23 cellular contexts compared by ENCODE assay signal in genomic region chr4:142838781-142839180, GRCh38.
"Had no signal": no experiment of that assay in that cellular context is flagged by ENCODE, and none has a peak within 500 bp of the region (broad histone marks: within the 10 kb centered on the region; RNA-seq: fewer than 3 reads in every experiment).

No MANE protein-coding gene starts in this region.

- H3K27me3 Mint-ChIP-seq: effector memory CD8-positive, alpha-beta T cell; naive thymus-derived CD4-positive, alpha-beta T cell; stimulated activated memory B cell treated with anti-CD40 and anti-IgM and Interleukin-4, amounts not matched to agents 10 μg/mL and 1 μg/mL and 100 μg/mL, for 72 hours had no signal

- H3K27ac ChIP-seq: gastrocnemius medialis, ovary, prostate gland, tibial nerve, VCaP had no signal

- H3K4me3 Mint-ChIP-seq: activated T-cell treated with anti-CD3 and anti-CD28 coated beads, Interleukin-2, amount 50 U/mL, for 24 hours; effector memory CD8-positive, alpha-beta T cell; mesothelial cell of epicardium; naive thymus-derived CD4-positive, alpha-beta T cell; stimulated activated memory B cell treated with anti-CD40 and anti-IgM and Interleukin-4, amounts not matched to agents 10 μg/mL and 1 μg/mL and 100 μg/mL, for 72 hours had no signal

- H3K9me3 Mint-ChIP-seq: activated T-cell treated with anti-CD3 and anti-CD28 coated beads, Interleukin-2, amount 50 U/mL, for 24 hours; activated T-helper 2 cell treated with anti-CD3 and anti-CD28 coated beads, Interferon-gamma antibody, Interleukin-2, Interleukin-4, amounts not matched to agents 10 μg/mL and 5 μg/mL and 100 μg/mL, durations not matched to agents 14 hours and 24 hours and 36 hours; effector memory CD8-positive, alpha-beta T cell; mesothelial cell of epicardium; naive thymus-derived CD4-positive, alpha-beta T cell; stimulated activated memory B cell treated with anti-CD40 and anti-IgM and Interleukin-4, amounts not matched to agents 10 μg/mL and 1 μg/mL and 100 μg/mL, for 72 hours had no signal

- ATAC-seq: effector memory CD8-positive, alpha-beta T cell; gastrocnemius medialis; naive thymus-derived CD4-positive, alpha-beta T cell; sciatic nerve; stimulated activated memory B cell treated with anti-CD40 and anti-IgM and Interleukin-4, amounts not matched to agents 10 μg/mL and 1 μg/mL and 100 μg/mL, for 72 hours had no signal

- FAIRE-seq: small intestine had no signal

- DNase-seq: activated CD4-positive, alpha-beta T cell treated with anti-CD3 and anti-CD28 coated beads, Interleukin-2, amount 50 U/mL, for 1 hour; activated CD8-positive, alpha-beta memory T cell treated with anti-CD3 and anti-CD28 coated beads, Interleukin-2, amount 50 U/mL, for 4 hours; activated T-cell treated with anti-CD3 and anti-CD28 coated beads, Interleukin-2, amount 50 U/mL, for 24 hours; amygdala; caudate nucleus; cortex of kidney; effector memory CD8-positive, alpha-beta T cell; erythroblast; gastrocnemius medialis; glutamatergic neuron; islet precursor cell; naive thymus-derived CD4-positive, alpha-beta T cell; ovary; retina; small intestine; stimulated activated CD4-positive, alpha-beta T cell treated with anti-CD3 and anti-CD28 coated beads, Interleukin-4, amount 100 ng/mL, for 24 hours had no signal

- H3K4me1 ChIP-seq: gastrocnemius medialis, prostate gland, tibial nerve had no signal

- H3K36me3 Mint-ChIP-seq: mesothelial cell of epicardium; naive thymus-derived CD4-positive, alpha-beta T cell; stimulated activated memory B cell treated with anti-CD40 and anti-IgM and Interleukin-4, amounts not matched to agents 10 μg/mL and 1 μg/mL and 100 μg/mL, for 72 hours had no signal

- H3K4me1 Mint-ChIP-seq: stimulated activated memory B cell treated with anti-CD40 and anti-IgM and Interleukin-4, amounts not matched to agents 10 μg/mL and 1 μg/mL and 100 μg/mL, for 72 hours had no signal

- H3K27ac Mint-ChIP-seq: activated T-cell treated with anti-CD3 and anti-CD28 coated beads, Interleukin-2, amount 50 U/mL, for 24 hours; activated T-helper 2 cell treated with anti-CD3 and anti-CD28 coated beads, Interferon-gamma antibody, Interleukin-2, Interleukin-4, amounts not matched to agents 10 μg/mL and 5 μg/mL and 100 μg/mL, durations not matched to agents 14 hours and 24 hours and 36 hours; effector memory CD8-positive, alpha-beta T cell; mesothelial cell of epicardium; naive thymus-derived CD4-positive, alpha-beta T cell; stimulated activated memory B cell treated with anti-CD40 and anti-IgM and Interleukin-4, amounts not matched to agents 10 μg/mL and 1 μg/mL and 100 μg/mL, for 72 hours had no signal

- H3K9me3 ChIP-seq: gastrocnemius medialis, ovary, prostate gland, tibial nerve had no signal

- H3K36me3 ChIP-seq: gastrocnemius medialis, ovary, prostate gland, tibial nerve had no signal

- H3K27me3 ChIP-seq: gastrocnemius medialis, ovary, tibial nerve had no signal

- H3K4me3 ChIP-seq: gastrocnemius medialis, ovary, prostate gland, tibial nerve had no signal
